In genomic region chr15:65081270-65081669, GRCh38 we compare ENCODE assay signal across 1 cellular context.
TF ChIP-seq lines count a peak whose summit lies in the region.

No MANE protein-coding gene starts in this region.

TF ChIP-seq in K562, 482 proteins besides CTCF, POLR2A, EP300 and RAD21:
- TF ChIP-seq ZNF75A (CRISPR knock-in tag; IDR thresholded peaks at IDR 0.05): no peak
- peak; percentile 48 for TF ChIP-seq TFE3 (CRISPR knock-in tag; IDR thresholded peaks at IDR 0.05)
